ENCODE assay signal across 6 cellular contexts in the genomic region with DNA sequence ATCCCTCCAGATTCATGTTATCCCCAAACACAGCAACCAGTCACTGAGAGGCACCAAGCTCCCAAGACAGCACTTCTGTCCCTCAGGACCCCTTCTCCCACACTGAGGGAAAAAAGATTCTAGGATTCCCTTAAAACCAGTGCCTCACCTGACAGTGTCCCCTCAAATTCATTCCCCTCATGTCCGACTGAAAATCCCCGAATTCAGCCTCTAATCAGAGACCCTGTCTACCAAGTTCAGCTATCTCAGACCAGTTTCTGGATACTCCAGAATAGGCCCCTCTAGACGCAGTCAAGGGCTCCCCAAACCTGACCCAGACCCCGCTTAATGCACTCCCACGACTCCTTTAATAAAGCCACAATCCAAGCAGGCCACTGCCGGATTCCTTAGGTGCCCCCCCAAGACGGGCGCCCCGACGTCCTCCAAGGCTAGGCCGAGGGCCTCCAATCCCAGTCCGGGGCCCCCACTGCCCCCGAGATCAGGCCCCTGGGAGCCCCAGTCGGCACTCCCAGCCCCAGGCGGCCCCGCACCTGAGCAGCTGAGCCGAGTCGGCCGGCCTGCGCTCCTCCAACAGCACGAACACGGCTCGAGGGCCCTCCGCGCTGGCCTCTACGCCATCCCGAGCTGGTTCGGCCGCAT. TPM values are rescaled to one million over a fixed set of nuclear protein-coding genes. Genes with fewer than 3 reads are reported as not detected.
DNase-seq lines count a peak whose midpoint lies in the region; ATAC-seq, FAIRE-seq and TF ChIP-seq lines count a peak whose summit lies in the region.

No MANE protein-coding gene starts in this region.

- H3K4me1 ChIP-seq in Panc1 (ENCODE audit: control insufficient read depth, insufficient read depth, low read length): peaks cover 18% of the 10 kb centered on the region
- peaks cover 4% of the 10 kb centered on the region for H3K4me1 ChIP-seq in right cardiac atrium (ENCODE audit: control insufficient read depth, insufficient read depth, low read length)
- peaks cover 20% of the 10 kb centered on the region for H3K4me1 ChIP-seq in vagina

- POLR2A ChIA-PET in Panc1 (lab: Charles Lee): interaction anchor here (1.8 kb wide), 1 partner anchor 84 kb away, joined by 7 read pairs; no protein-coding TSS in a partner anchor

- WGBS in right cardiac atrium: under 1% methylated on average over 29 of the region's 29 CpGs

- peak; percentile 33 for FAIRE-seq in GM12891 (lab: Jason Lieb, UNC)

- H3K4me3 ChIP-seq in Panc1 (ENCODE audit: low read depth in 2 of 2, low read length in 2 of 2) (peak overlapping the region; percentile 73 to 93), right cardiac atrium (ENCODE audit: low read length) (peak overlapping the region; percentile 93), vagina (peak overlapping the region; percentile 59 to 83)

- H3K27me3 ChIP-seq in Panc1 (ENCODE audit: control insufficient read depth, insufficient read depth, low read length) (no peaks in the 10 kb centered on the region), right cardiac atrium (ENCODE audit: control insufficient read depth, insufficient read depth) (no peaks in the 10 kb centered on the region), vagina (no peaks in the 10 kb centered on the region)

- in situ Hi-C loops in Panc1 (cut with HindIII; ENCODE audit: low pct_unique_long_range_greater_than_20kb, low sequenced_read_pairs): no loop called here

- intact Hi-C loops in Panc1 (cut with micrococcal nuclease; ENCODE audit: unreplicated experiment): loop anchor here (10.0 kb wide), 1 partner anchor 68 kb away; the partner anchor contains the start of gene KCND1
- intact Hi-C loops in right cardiac atrium (cut with DNase I): no loop called here
- intact Hi-C loops in vagina (cut with DNase I): loop anchor here (5.0 kb wide), 1 partner anchor 85 kb away; the partner anchor contains the start of gene OTUD5

- no peak for TF ChIP-seq CTCF in Panc1 (IDR thresholded peaks at IDR 0.05)
- TF ChIP-seq CTCF in vagina (IDR thresholded peaks at IDR 0.05): no peak

- no peak for TF ChIP-seq POLR2A in GM12891 (IDR thresholded peaks at IDR 0.05; ENCODE audit: low read depth, low read length)
- TF ChIP-seq POLR2A in vagina (IDR thresholded peaks at IDR 0.05): no peak

- DNase-seq in GM12891 (ENCODE audit: insufficient read length, low spot score) (no peak), Panc1 (ENCODE audit: low read depth, low spot score) (no peak), right cardiac atrium (no peak), vagina (ENCODE audit: extremely low spot score in 2 of 2) (no peak), NCI-H1417 treated with DMSO at 0.1 percent for 48 hours (lab: John Stamatoyannopoulos, UW) (no peak)

- H3K36me3 ChIP-seq in Panc1 (ENCODE audit: control insufficient read depth, insufficient read depth, low read length) (no peaks in the 10 kb centered on the region; the same call in 1 of the 2 replicates), vagina (peaks cover 0 to 15% of the 10 kb centered on the region in 2 donors)

- no peaks in the 10 kb centered on the region for H3K9me3 ChIP-seq in Panc1 (ENCODE audit: control insufficient read depth, insufficient read depth, low read depth, low read length)
- H3K9me3 ChIP-seq in right cardiac atrium (ENCODE audit: control insufficient read depth, low read length): no peaks in the 10 kb centered on the region
- no peaks in the 10 kb centered on the region for H3K9me3 ChIP-seq in vagina

- CTCF ChIA-PET in Panc1 (lab: Charles Lee): interaction anchor here (0.7 kb wide), 1 partner anchor 38 kb away, joined by 3 read pairs; no protein-coding TSS in a partner anchor

- H3K27ac ChIP-seq in Panc1 (ENCODE audit: low read length) (peak overlapping the region; percentile 91), right cardiac atrium (ENCODE audit: low read length) (peak overlapping the region; percentile 100), vagina (peak overlapping the region; percentile 95)

- peak; percentile 1; the same call in 1 of the 2 replicates for ATAC-seq in Panc1
- peak in 1 of 2 donors; percentile 5 for ATAC-seq in right cardiac atrium
- ATAC-seq in GM19395 (IDR thresholded peaks at IDR 0.05; ENCODE audit: unreplicated experiment): no peak

- no TSS peak for BruUV-seq in Panc1 (replicated peaks; lab: Mats Ljungman, UMichigan)

TF ChIP-seq in GM12891, 5 proteins besides CTCF, POLR2A, EP300 and RAD21:
- TF ChIP-seq PAX5 (IDR thresholded peaks at IDR 0.05; ENCODE audit: insufficient read depth, low read length, severe bottlenecking): no peak
- no peak for TF ChIP-seq POU2F2 (IDR thresholded peaks at IDR 0.05; ENCODE audit: low read depth, low read length)
- no peak for TF ChIP-seq TAF1 (IDR thresholded peaks at IDR 0.05; ENCODE audit: low read depth, low read length)
- no peak for TF ChIP-seq SPI1 (IDR thresholded peaks at IDR 0.05; ENCODE audit: low read depth, low read length)
- TF ChIP-seq POLR2AphosphoS5 (IDR thresholded peaks at IDR 0.05; ENCODE audit: low read depth, low read length): no peak

RNA-seq across cellular contexts. Expression of gene TFE3, which starts 0.5 kb away (rescaled TPM):
- 17.8 TPM for polyA plus RNA-seq in GM12891 (2012; ENCODE audit: low read depth, missing spikeins)
- 45.9 TPM for total RNA-seq in Panc1 (2021; ENCODE audit: unreplicated experiment)
- polyA plus RNA-seq in Panc1 (2012; ENCODE audit: insufficient read length): 57.6 TPM
- total RNA-seq in right cardiac atrium: 10 to 100 TPM; 26.4 to 37.8 (median 28.3) TPM
- polyA plus RNA-seq in right cardiac atrium: 21.4 TPM
- 87.4 TPM for total RNA-seq in vagina

RNA-seq across cellular contexts. Expression of gene CCDC120, which starts 16.1 kb away (rescaled TPM):
- polyA plus RNA-seq in GM12891 (2012; ENCODE audit: low read depth, missing spikeins): 2.3 TPM
- total RNA-seq in Panc1 (2021; ENCODE audit: unreplicated experiment): 11.0 TPM
- 9.4 TPM for polyA plus RNA-seq in Panc1 (2012; ENCODE audit: insufficient read length)
- 1 to 10 TPM; 1.6 to 2.7 (median 1.9) TPM for total RNA-seq in right cardiac atrium
- polyA plus RNA-seq in right cardiac atrium: 1.2 TPM
- total RNA-seq in vagina: 8.6 TPM

RNA-seq across cellular contexts. Expression of gene PRAF2, which starts 31.1 kb away (rescaled TPM):
- polyA plus RNA-seq in GM12891 (2012; ENCODE audit: low read depth, missing spikeins): 13.2 TPM
- 36.3 TPM for total RNA-seq in Panc1 (2021; ENCODE audit: unreplicated experiment)
- 73.9 TPM for polyA plus RNA-seq in Panc1 (2012; ENCODE audit: insufficient read length)
- total RNA-seq in right cardiac atrium: 10 to 100 TPM; 14.2 to 20.2 (median 17.6) TPM
- polyA plus RNA-seq in right cardiac atrium: 23.4 TPM
- 24.1 TPM for total RNA-seq in vagina

RNA-seq across cellular contexts. Expression of gene WDR45, which starts 37.0 kb away (rescaled TPM):
- polyA plus RNA-seq in GM12891 (2012; ENCODE audit: low read depth, missing spikeins): 15.5 TPM
- total RNA-seq in Panc1 (2021; ENCODE audit: unreplicated experiment): 49.3 TPM
- polyA plus RNA-seq in Panc1 (2012; ENCODE audit: insufficient read length): 89.4 TPM
- total RNA-seq in right cardiac atrium: 10 to 100 TPM; 70.0 to 81.1 (median 79.8) TPM
- polyA plus RNA-seq in right cardiac atrium: 82.5 TPM
- total RNA-seq in vagina: 72.7 TPM

RNA-seq across cellular contexts. Expression of gene GRIPAP1, which starts 40.6 kb away (rescaled TPM):
- polyA plus RNA-seq in GM12891 (2012; ENCODE audit: low read depth, missing spikeins): 34.4 TPM
- total RNA-seq in Panc1 (2021; ENCODE audit: unreplicated experiment) (51.0 TPM), right cardiac atrium (10 to 100 TPM; 24.0 to 34.1 (median 27.8) TPM), vagina (27.5 TPM)
- 45.7 TPM for polyA plus RNA-seq in Panc1 (2012; ENCODE audit: insufficient read length)
- 20.6 TPM for polyA plus RNA-seq in right cardiac atrium

Comparison
In these comparisons a context has a peak if more than half of its experiments do, and no peak if none do; other contexts are left out.
1. intact Hi-C loops: an anchor here in Panc1 (10.0 kb wide) and vagina (5.0 kb wide); none called in right cardiac atrium.